In the genomic region with DNA sequence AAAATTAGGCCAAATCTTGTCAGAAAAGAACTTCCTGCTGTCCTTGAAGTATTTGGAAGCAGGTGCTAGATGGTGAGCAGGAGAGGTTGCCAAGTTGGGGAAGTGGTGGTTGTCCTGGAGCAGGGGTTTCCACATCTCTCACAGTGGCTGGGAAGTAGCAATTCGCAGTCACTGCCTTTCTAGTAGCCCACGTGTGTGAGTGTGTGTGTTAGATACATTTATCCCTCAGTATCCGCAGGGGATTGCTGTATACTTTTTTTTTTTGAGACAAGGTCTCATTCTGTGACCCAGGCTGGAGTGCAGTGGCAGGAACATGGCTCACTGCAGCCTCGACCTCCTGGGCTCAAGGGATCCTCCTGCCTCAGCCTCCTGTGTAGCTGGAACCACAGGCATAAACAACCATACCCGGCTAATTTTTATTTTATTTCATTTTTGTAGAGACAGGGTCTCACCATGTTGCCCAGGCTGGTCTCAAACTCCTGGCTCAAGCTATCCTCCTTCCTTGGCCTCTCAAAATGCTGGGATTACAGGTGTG, we compare ENCODE assay signal across 8 cellular contexts. TPM values are rescaled to one million over a fixed set of nuclear protein-coding genes. Genes with fewer than 3 reads are reported as not detected.
DNase-seq lines count a peak whose midpoint lies in the region; ATAC-seq and TF ChIP-seq lines count a peak whose summit lies in the region.

No MANE protein-coding gene starts in this region.

- TF ChIP-seq POLR2A in erythroblast (IDR thresholded peaks at IDR 0.05; ENCODE audit: low read length), result no peak

- ATAC-seq in CD8-positive, alpha-beta T cell, result no peak
- peak; percentile 36 for ATAC-seq in SK-N-SH treated with all-trans-retinoic acid at 6 μM for 48 hours
- ATAC-seq in naive B cell (ENCODE audit: low read depth in 2 of 2), result peak in 1 of 2 donors; percentile 5
- no peak for ATAC-seq in HG03378 (IDR thresholded peaks at IDR 0.05; ENCODE audit: unreplicated experiment)
- no peak for ATAC-seq in GM18867 (IDR thresholded peaks at IDR 0.05; ENCODE audit: unreplicated experiment)
- ATAC-seq in HG02642 (IDR thresholded peaks at IDR 0.05; ENCODE audit: poor library complexity, unreplicated experiment), result no peak

- H3K9me3 Mint-ChIP-seq in CD8-positive, alpha-beta T cell, result no peaks in the 10 kb centered on the region
- no peaks in the 10 kb centered on the region for H3K9me3 Mint-ChIP-seq in naive B cell

- CTCF ChIA-PET in CD8-positive, alpha-beta T cell (lab: Charles Lee), result interaction anchor here (0.6 to 9.2 kb wide), 5 partner anchors 74 to 1768 kb away, joined by 3 to 114 read pairs (median 4); partner anchors contain the start of gene C15orf39
- CTCF ChIA-PET in HEK293 (lab: Yijun Ruan, JAX), result interaction anchor here (0.6 to 8.7 kb wide), 7 partner anchors 17 to 478 kb away, joined by 3 to 114 read pairs (median 5); partner anchors contain the start of gene C15orf39

- intact Hi-C loops in CD8-positive, alpha-beta T cell (cut with DNase I, micrococcal nuclease), result loop anchor here (5.0 to 10.0 kb wide), 7 partner anchors 132 to 1389 kb away; partner anchors contain the start of genes CLK3 (in 1 of the 2), EDC3 (in 1 of the 2), MAN2C1 (in 1 of the 2) and MPI (in 1 of the 2)

- peak overlapping the region; percentile 92 for H3K27ac Mint-ChIP-seq in CD8-positive, alpha-beta T cell
- peak overlapping the region in 5 of 6 donors; percentile 77 to 96 (median 88) for H3K27ac Mint-ChIP-seq in naive B cell

- peak overlapping the region; percentile 77 for H3K27ac ChIP-seq in CD8-positive, alpha-beta T cell (ENCODE audit: low read depth, low read length)
- peak overlapping the region; percentile 93; the same call in 1 of the 2 replicates for H3K27ac ChIP-seq in HEK293 (ENCODE audit: extremely low read depth, low read depth, low read length)

- peaks cover 14% of the 10 kb centered on the region for H3K4me1 Mint-ChIP-seq in CD8-positive, alpha-beta T cell (ENCODE audit: low read depth)
- H3K4me1 Mint-ChIP-seq in naive B cell, result peaks cover 22 to 26% (median 26%) of the 10 kb centered on the region in 3 donors

- H3K27me3 Mint-ChIP-seq in CD8-positive, alpha-beta T cell (ENCODE audit: low read depth), result no peaks in the 10 kb centered on the region
- peaks cover 25 to 37% (median 34%) of the 10 kb centered on the region in 3 donors for H3K27me3 Mint-ChIP-seq in naive B cell

- peaks cover 7% of the 10 kb centered on the region for H3K36me3 Mint-ChIP-seq in CD8-positive, alpha-beta T cell
- H3K36me3 Mint-ChIP-seq in naive B cell, result no peaks in the 10 kb centered on the region

- H3K36me3 ChIP-seq in CD8-positive, alpha-beta T cell (ENCODE audit: insufficient read depth, low read length), result no peaks in the 10 kb centered on the region
- H3K36me3 ChIP-seq in HEK293 (ENCODE audit: control insufficient read depth in 2 of 2, insufficient read depth in 1 of 2, low read length in 2 of 2), result peaks cover 0 to 22% of the 10 kb centered on the region in 2 experiments; a peak in 2 of 3 replicates

- POLR2A ChIA-PET in CD8-positive, alpha-beta T cell (lab: Charles Lee), result interaction anchor here (0.8 to 1.9 kb wide), 4 partner anchors 158 to 344 kb away, joined by 3 to 8 read pairs (median 4); partner anchors contain the start of genes C15orf39 and MAN2C1
- POLR2A ChIA-PET in HEK293 (lab: Yijun Ruan, JAX), result interaction anchor here (0.9 to 2.1 kb wide), 17 partner anchors 13 to 344 kb away, joined by 3 to 24 read pairs (median 6); partner anchors contain the start of genes C15orf39, COX5A, MAN2C1 and RPP25

- no peak for TF ChIP-seq CTCF in CD8-positive, alpha-beta T cell (IDR thresholded peaks at IDR 0.05)
- no peak for TF ChIP-seq CTCF in HEK293 (tag by site-specific recombination; IDR thresholded peaks at IDR 0.05)

- no peaks in the 10 kb centered on the region for H3K9me3 ChIP-seq in CD8-positive, alpha-beta T cell (ENCODE audit: low read length)
- no peaks in the 10 kb centered on the region for H3K9me3 ChIP-seq in HEK293 (ENCODE audit: control insufficient read depth, insufficient read depth, low read depth, low read length)

- H3K4me3 ChIP-seq in CD8-positive, alpha-beta T cell (ENCODE audit: low read depth, low read length), result peak overlapping the region; percentile 82
- H3K4me3 ChIP-seq in HEK293 (ENCODE audit: low read depth, low read length), result peak overlapping the region; percentile 66

- H3K4me3 Mint-ChIP-seq in CD8-positive, alpha-beta T cell, result peak overlapping the region; percentile 92
- H3K4me3 Mint-ChIP-seq in naive B cell, result peak overlapping the region; percentile 90 to 100 (median 97)

- DNase-seq in CD8-positive, alpha-beta T cell, result no peak
- DNase-seq in erythroblast (lab: John Stamatoyannopoulos, UW) (peak; percentile 61 to 70), naive B cell (no peak)

- H3K4me1 ChIP-seq in CD8-positive, alpha-beta T cell (ENCODE audit: insufficient read depth, low read length), result peaks cover 8% of the 10 kb centered on the region
- H3K4me1 ChIP-seq in HEK293 (ENCODE audit: control insufficient read depth, insufficient read depth, low read length), result 0 out of 2 replicates have a peak, but pooled peaks cover 2% of the 10 kb centered on the region

- H3K27me3 ChIP-seq in CD8-positive, alpha-beta T cell (ENCODE audit: insufficient read depth, low read length), result no peaks in the 10 kb centered on the region

TF ChIP-seq in HEK293, 187 proteins besides CTCF, POLR2A, EP300 and RAD21 (continues in another document):
- TF ChIP-seq OSR2 (tag by site-specific recombination; IDR thresholded peaks at IDR 0.05), result 0 out of 2 replicates have a peak, but pooled peaks have one; percentile 24
- TF ChIP-seq ZNF558 (tag by site-specific recombination; IDR thresholded peaks at IDR 0.05), result peak; percentile 9; the same call in 1 of the 2 replicates

TF ChIP-seq in SK-N-SH treated with all-trans-retinoic acid at 6 μM for 48 hours, 23 proteins besides CTCF, POLR2A, EP300 and RAD21 (continues in another document):
- TF ChIP-seq, protein P1, sequence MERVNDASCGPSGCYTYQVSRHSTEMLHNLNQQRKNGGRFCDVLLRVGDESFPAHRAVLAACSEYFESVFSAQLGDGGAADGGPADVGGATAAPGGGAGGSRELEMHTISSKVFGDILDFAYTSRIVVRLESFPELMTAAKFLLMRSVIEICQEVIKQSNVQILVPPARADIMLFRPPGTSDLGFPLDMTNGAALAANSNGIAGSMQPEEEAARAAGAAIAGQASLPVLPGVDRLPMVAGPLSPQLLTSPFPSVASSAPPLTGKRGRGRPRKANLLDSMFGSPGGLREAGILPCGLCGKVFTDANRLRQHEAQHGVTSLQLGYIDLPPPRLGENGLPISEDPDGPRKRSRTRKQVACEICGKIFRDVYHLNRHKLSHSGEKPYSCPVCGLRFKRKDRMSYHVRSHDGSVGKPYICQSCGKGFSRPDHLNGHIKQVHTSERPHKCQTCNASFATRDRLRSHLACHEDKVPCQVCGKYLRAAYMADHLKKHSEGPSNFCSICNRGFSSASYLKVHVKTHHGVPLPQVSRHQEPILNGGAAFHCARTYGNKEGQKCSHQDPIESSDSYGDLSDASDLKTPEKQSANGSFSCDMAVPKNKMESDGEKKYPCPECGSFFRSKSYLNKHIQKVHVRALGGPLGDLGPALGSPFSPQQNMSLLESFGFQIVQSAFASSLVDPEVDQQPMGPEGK (CRISPR knock-in tag; IDR thresholded peaks at IDR 0.05; ENCODE audit: borderline replicate concordance), result no peak
- no peak for TF ChIP-seq CREB5 (CRISPR knock-in tag; IDR thresholded peaks at IDR 0.05; ENCODE audit: low read depth)
- no peak for TF ChIP-seq ZNF70 (CRISPR knock-in tag; IDR thresholded peaks at IDR 0.05)
- no peak for TF ChIP-seq POU6F1 (CRISPR knock-in tag; IDR thresholded peaks at IDR 0.05; ENCODE audit: borderline replicate concordance, low read depth)
- no peak for TF ChIP-seq ARNTL (CRISPR knock-in tag; IDR thresholded peaks at IDR 0.05; ENCODE audit: borderline replicate concordance, low read depth)
- no peak for TF ChIP-seq ESRRG (CRISPR knock-in tag; IDR thresholded peaks at IDR 0.05)
- no peak for TF ChIP-seq SNAI2 (CRISPR knock-in tag; IDR thresholded peaks at IDR 0.05)
- no peak for TF ChIP-seq GLIS3 (CRISPR knock-in tag; IDR thresholded peaks at IDR 0.05)
- no peak for TF ChIP-seq OSR1 (CRISPR knock-in tag; IDR thresholded peaks at IDR 0.05)

RNA-seq across cellular contexts. Expression of gene PPCDC, which starts 0.8 kb away (rescaled TPM):
- 1 to 10 TPM; 6.0 to 6.5 TPM for total RNA-seq in CD8-positive, alpha-beta T cell
- polyA plus RNA-seq in naive B cell (ENCODE audit: low read depth in 6 of 6), result 1 to 10 TPM; 4.5 to 8.9 (median 7.1) TPM

RNA-seq across cellular contexts. Expression of gene SCAMP5, which starts 28.8 kb away (rescaled TPM):
- total RNA-seq in CD8-positive, alpha-beta T cell, result under 1 TPM; 0.71 to 0.72 TPM
- polyA plus RNA-seq in naive B cell (ENCODE audit: low read depth in 6 of 6), result not detected

Comparison
In these comparisons a context has a peak if more than half of its experiments do, and no peak if none do; other contexts are left out.
1. DNase-seq: peak in erythroblast (2 of 2); none in CD8-positive, alpha-beta T cell (0 of 7) and naive B cell (single experiment).